ENCODE assay signal across 25 cellular contexts in genomic region chr1:203969846-203970245, GRCh38.
"Had no signal": no experiment of that assay in that cellular context is flagged by ENCODE, and none has a peak within 500 bp of the region (broad histone marks: within the 10 kb centered on the region; RNA-seq: fewer than 3 reads in every experiment).

No MANE protein-coding gene starts in this region.

- H3K27ac ChIP-seq: stomach, suprapubic skin, testis, thoracic aorta, thyroid gland, tibial artery, tibial nerve, transverse colon, upper lobe of left lung, upper lobe of right lung, uterus, vagina had no signal

- H3K4me3 ChIP-seq: stomach, suprapubic skin, testis, thoracic aorta, thyroid gland, tibial artery, tibial nerve, transverse colon, upper lobe of left lung, upper lobe of right lung, uterus, vagina had no signal

- ATAC-seq: stimulated activated effector memory CD8-positive, alpha-beta T cell treated with anti-CD3 and anti-CD28 coated beads, Interleukin-12 subunit alpha, Interleukin-12 subunit beta, amount 100 ng/mL, for 72 hours; stimulated activated memory B cell treated with anti-CD40 and anti-IgM and Interleukin-4, amounts not matched to agents 10 μg/mL and 1 μg/mL and 100 μg/mL, for 72 hours; stimulated activated naive B cell treated with anti-CD40 and anti-IgM and Interleukin-4, amounts not matched to agents 10 μg/mL and 1 μg/mL and 100 μg/mL, for 72 hours; stimulated activated naive CD8-positive, alpha-beta T cell treated with anti-CD3 and anti-CD28 coated beads, Interleukin-15, amount 100 ng/mL, for 72 hours; stimulated activated naive CD8-positive, alpha-beta T cell treated with anti-CD3 and anti-CD28 coated beads, Interleukin-15, Interleukin-2, amounts not matched to agents 100 U/mL and 50 U/mL, for 24 hours; upper lobe of right lung had no signal

- DNase-seq: stimulated activated CD4-positive, alpha-beta T cell treated with anti-CD3 and anti-CD28 coated beads, Interleukin-2, amount 100 ng/mL, for 48 hours; stimulated activated CD4-positive, alpha-beta T cell treated with anti-CD3 and anti-CD28 coated beads, Interleukin-4, amount 100 ng/mL, for 1 hour; stimulated activated CD4-positive, alpha-beta T cell treated with anti-CD3 and anti-CD28 coated beads, Interleukin-4, amount 100 ng/mL, for 24 hours; stimulated activated CD4-positive, alpha-beta T cell treated with anti-CD3 and anti-CD28 coated beads, Interleukin-4, amount 100 ng/mL, for 4 hours; stimulated activated CD8-positive, alpha-beta memory T cell treated with anti-CD3 and anti-CD28 coated beads, Interleukin-4, amount 100 ng/mL, for 48 hours; stimulated activated naive B cell treated with anti-CD40 and anti-IgM and Interleukin-4, amounts not matched to agents 10 μg/mL and 1 μg/mL and 100 μg/mL, for 72 hours; stimulated activated naive CD4-positive, alpha-beta T cell; stimulated activated naive CD4-positive, alpha-beta T cell treated with Interleukin-2 at 50 U/mL for 16 hours; stimulated activated naive CD8-positive, alpha-beta T cell treated with anti-CD3 and anti-CD28 coated beads, Interleukin-15, amount 100 ng/mL, for 72 hours; stimulated activated naive CD8-positive, alpha-beta T cell treated with anti-CD3 and anti-CD28 coated beads, Interleukin-15, Interleukin-2, amounts not matched to agents 100 U/mL and 50 U/mL, for 24 hours; stomach; substantia nigra; testis; thyroid gland; tibial artery; transverse colon; upper lobe of left lung; upper lobe of right lung had no signal

- H3K27me3 ChIP-seq: stomach, suprapubic skin, testis, thyroid gland, tibial artery, tibial nerve, transverse colon, upper lobe of left lung, upper lobe of right lung, uterus, vagina had no signal

- H3K4me1 ChIP-seq: stomach, testis, thyroid gland, tibial artery, transverse colon, upper lobe of left lung, upper lobe of right lung, uterus, vagina had no signal

- H3K36me3 ChIP-seq: stomach, suprapubic skin, thoracic aorta, thyroid gland, tibial artery, tibial nerve, transverse colon, upper lobe of left lung, upper lobe of right lung, uterus, vagina had no signal

- H3K9me3 ChIP-seq: suprapubic skin, testis, thyroid gland, tibial artery, upper lobe of right lung, uterus had no signal
